Comparison of ENCODE assay signal across 8 cellular contexts in the genomic region with DNA sequence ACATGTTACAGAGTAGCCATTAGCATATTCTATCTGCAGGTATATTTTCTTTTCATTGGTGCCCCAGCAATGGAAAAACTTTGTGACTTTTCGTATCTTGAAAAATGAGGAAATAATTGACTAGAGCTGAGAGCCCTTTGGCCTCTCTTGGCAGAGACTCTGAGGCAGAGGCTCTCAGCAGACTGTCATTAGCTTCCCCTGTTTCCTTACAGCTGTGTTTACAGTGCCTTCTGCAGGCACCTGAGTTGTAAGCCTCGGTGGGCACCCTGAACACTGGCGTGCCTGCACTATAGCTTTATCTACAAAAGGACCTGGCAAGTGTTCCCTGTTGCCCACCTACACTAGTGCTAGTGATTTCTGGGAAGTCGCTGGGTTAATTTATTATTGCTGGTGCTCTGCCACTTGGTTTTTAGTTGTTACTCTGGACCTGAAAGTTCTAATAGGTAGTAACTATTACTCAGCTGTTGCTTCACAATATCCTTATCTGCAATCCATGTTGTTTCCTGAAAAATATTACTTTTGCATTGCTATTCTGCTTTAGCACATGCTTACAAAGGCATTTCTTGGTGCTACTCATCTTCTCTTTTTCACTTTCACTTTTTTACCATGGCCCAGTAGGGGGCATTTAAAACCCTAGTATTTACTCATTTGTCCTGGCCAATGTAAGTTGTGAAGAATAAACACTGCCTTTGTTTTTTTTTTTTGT. TPM values are rescaled to one million over a fixed set of nuclear protein-coding genes. Genes with fewer than 3 reads are reported as not detected.
DNase-seq lines count a peak whose midpoint lies in the region; ATAC-seq, FAIRE-seq and TF ChIP-seq lines count a peak whose summit lies in the region.

No MANE protein-coding gene starts in this region.

- ATAC-seq in A549 (peak in 1 of 2 experiments; percentile 38; a peak in 2 of 6 replicates), GM18519 (IDR thresholded peaks at IDR 0.05; ENCODE audit: low FRiP score, unreplicated experiment) (peak; percentile 76), HG03442 (IDR thresholded peaks at IDR 0.05; ENCODE audit: unreplicated experiment) (peak; percentile 73), aorta (ENCODE audit: low FRiP score) (no peak)

- no peak for TF ChIP-seq EP300 in A549 (IDR thresholded peaks at IDR 0.05)

- H3K4me3 ChIP-seq in A549 (no peak overlapping the region), subcutaneous abdominal adipose tissue (ENCODE audit: low read depth in 1 of 5, low read length in 5 of 5) (peak overlapping the region in 3 of 5 donors; percentile 13 to 22 (median 18)), aorta (ENCODE audit: low read length in 2 of 2) (no peak overlapping the region), adrenal gland (no peak overlapping the region)

- FAIRE-seq in A549 (lab: Jason Lieb, UNC), result no peak

- H3K27ac ChIP-seq in A549 (no peak overlapping the region), subcutaneous abdominal adipose tissue (ENCODE audit: low read depth, low read length) (no peak overlapping the region), aorta (ENCODE audit: low read depth in 1 of 2, low read length in 2 of 2) (no peak overlapping the region), adrenal gland (no peak overlapping the region)

- peak overlapping the region in 1 of 5 donors; percentile 40 for H3K9ac ChIP-seq in subcutaneous abdominal adipose tissue (ENCODE audit: low read length in 5 of 5)

- H3K4me1 ChIP-seq in A549 (peaks cover 4% of the 10 kb centered on the region; the same call in 2 of the 3 replicates), subcutaneous abdominal adipose tissue (ENCODE audit: control insufficient read depth in 5 of 5, insufficient read depth in 5 of 5, low read length in 5 of 5) (peaks cover 3 to 12% (median 7%) of the 10 kb centered on the region in 5 donors), aorta (ENCODE audit: control insufficient read depth in 1 of 2, insufficient read depth in 2 of 2, low read length in 2 of 2) (no peaks in the 10 kb centered on the region), adrenal gland (replicated peaks in 1 of 2) (peaks cover 0 to 6% of the 10 kb centered on the region in 2 donors)

- CTCF ChIA-PET in A549 (lab: Yijun Ruan, JAX), result interaction anchor here (0.7 to 2.1 kb wide), 9 partner anchors 10 to 493 kb away, joined by 3 to 7 read pairs (median 3); a partner anchor contains a TSS

- TF ChIP-seq POLR2A in A549 (IDR thresholded peaks at IDR 0.05; ENCODE audit: low read length), result no peak
- TF ChIP-seq POLR2A in adrenal gland (IDR thresholded peaks at IDR 0.05), result no peak

- TF ChIP-seq RAD21 in A549 (conservative IDR thresholded peaks at IDR 0.05 in 1 of 2, IDR thresholded peaks at IDR 0.05 in 1 of 2), result no peak

- H3K9me3 ChIP-seq in A549 (no peaks in the 10 kb centered on the region), subcutaneous abdominal adipose tissue (ENCODE audit: control insufficient read depth in 5 of 5, low read length in 5 of 5) (no peaks in the 10 kb centered on the region), aorta (ENCODE audit: control insufficient read depth, low read length) (no peaks in the 10 kb centered on the region), adrenal gland (replicated peaks in 1 of 3) (no peaks in the 10 kb centered on the region)

- intact Hi-C loops in aorta (cut with DNase I) (no loop called here), adrenal gland (cut with DNase I) (no loop called here)

- TF ChIP-seq CTCF in A549 (IDR thresholded peaks at IDR 0.05) (peak; percentile 8; the same call in 1 of the 3 replicates), adrenal gland (IDR thresholded peaks at IDR 0.05) (peak in 1 of 6 experiments; percentile 21)

- no peaks in the 10 kb centered on the region for H3K27me3 ChIP-seq in subcutaneous abdominal adipose tissue (ENCODE audit: control insufficient read depth in 5 of 5, insufficient read depth in 4 of 5, low read length in 5 of 5)
- H3K27me3 ChIP-seq in aorta (ENCODE audit: control insufficient read depth in 1 of 2, insufficient read depth in 2 of 2, low read length in 1 of 2), result no peaks in the 10 kb centered on the region
- no peaks in the 10 kb centered on the region for H3K27me3 ChIP-seq in adrenal gland

- WGBS in A549 (ENCODE audit: missing lambda C conversion rate), result 63% methylated on average over 4 of the region's 4 CpGs
- 59 to 72% methylated on average over 4 of the region's 4 CpGs for WGBS in aorta, 2 donors
- WGBS in adrenal gland, 4 donors, result 59 to 74% (median 68%) methylated on average over 4 of the region's 4 CpGs

- POLR2A ChIA-PET in A549 (lab: Yijun Ruan, JAX), result no interaction called here

- DNase-seq in A549 (ENCODE audit: low read depth in 1 of 2, low spot score in 1 of 2) (no peak), amniotic epithelial cell (ENCODE audit: low read depth) (peak; percentile 55), aorta (no peak), adrenal gland (no peak)
- DNase-seq in activated CD4-positive, alpha-beta T cell treated with anti-CD3 and anti-CD28 coated beads, Interleukin-2, amount 50 U/mL, for 1 hour, result no peak

- H3K4me2 ChIP-seq in A549, result peak overlapping the region; percentile 39; the same call in 1 of the 3 replicates

- no peaks in the 10 kb centered on the region for H3K36me3 ChIP-seq in subcutaneous abdominal adipose tissue (ENCODE audit: control insufficient read depth in 5 of 5, insufficient read depth in 5 of 5, low read length in 5 of 5)
- no peaks in the 10 kb centered on the region for H3K36me3 ChIP-seq in aorta (ENCODE audit: control insufficient read depth in 1 of 2, insufficient read depth in 2 of 2, low read length in 1 of 2)
- no peaks in the 10 kb centered on the region for H3K36me3 ChIP-seq in adrenal gland (replicated peaks in 1 of 2)

TF ChIP-seq in A549, 52 proteins besides CTCF, POLR2A, EP300 and RAD21:
- TF ChIP-seq NPAS2 (CRISPR knock-in tag; IDR thresholded peaks at IDR 0.05; ENCODE audit: borderline replicate concordance) (no peak), MAZ (IDR thresholded peaks at IDR 0.05; ENCODE audit: borderline replicate concordance, low read depth, low read length) (no peak), RCOR1 (IDR thresholded peaks at IDR 0.05; ENCODE audit: low read depth, low read length) (no peak), ZSCAN20 (CRISPR knock-in tag; IDR thresholded peaks at IDR 0.05) (no peak), RNF2 (IDR thresholded peaks at IDR 0.05; ENCODE audit: borderline replicate concordance, low read depth) (no peak), SMC3 (IDR thresholded peaks at IDR 0.05) (no peak), ZC3H11A (IDR thresholded peaks at IDR 0.05) (no peak), SREBF2 (IDR thresholded peaks at IDR 0.05) (no peak), ZNF302 (CRISPR knock-in tag; IDR thresholded peaks at IDR 0.05) (no peak), HOXB13 (CRISPR knock-in tag; IDR thresholded peaks at IDR 0.05; ENCODE audit: low read depth) (no peak), KDM5A (IDR thresholded peaks at IDR 0.05) (no peak), CBX2 (IDR thresholded peaks at IDR 0.05; ENCODE audit: borderline replicate concordance, low read depth) (no peak), ESRRA (IDR thresholded peaks at IDR 0.05; ENCODE audit: borderline replicate concordance, low read length) (no peak), PHF8 (IDR thresholded peaks at IDR 0.05; ENCODE audit: borderline replicate concordance, low read depth) (no peak), POLR2AphosphoS2 (conservative IDR thresholded peaks at IDR 0.05; ENCODE audit: low read length) (no peak), HEYL (CRISPR knock-in tag; IDR thresholded peaks at IDR 0.05) (no peak)

RNA-seq across cellular contexts. Expression of a gene that starts 7.8 kb away (rescaled TPM):
- polyA plus RNA-seq in A549 (2011; rRNA removed) (not detected in 2 replicates), A549 (2017; fragmentation: RNase III; extraction: RNeasy Plus Mini Kit Qiagen cat#74134 plus additional on column Dnase treatment) (not detected in 3 replicates), aorta (1 to 10 TPM in 1 of 2 donors, not detected in 1; 1.0 TPM), adrenal gland (1 to 10 TPM in 1 of 3 donors, under 1 TPM in 2; 0.44 to 2.0 (median 0.64) TPM)
- polyA plus RNA-seq in A549 (2012; cell fraction: cytosol; rRNA removed), result not detected in 2 replicates
- polyA plus RNA-seq in A549 (2012; cell fraction: nucleus; rRNA removed), result not detected in 2 replicates
- polyA minus RNA-seq in A549 (2011; rRNA and poly(A)+ RNA removed), result not detected in 2 replicates
- total RNA-seq in aorta (1 to 10 TPM in 1 of 2 donors, under 1 TPM in 1; 0.96 to 1.2 TPM), adrenal gland (1 to 10 TPM in 1 of 8 donors, under 1 TPM in 5, not detected in 2; 0.15 to 1.3 (median 0.48) TPM)

Comparison
In these comparisons a context has a peak if more than half of its experiments do, and no peak if none do; other contexts are left out.
1. H3K4me3 ChIP-seq: peak in subcutaneous abdominal adipose tissue (3 of 5); none in A549 (single experiment), aorta (0 of 2) and adrenal gland (0 of 4).